ENCODE assay signal across 9 cellular contexts in the genomic region with DNA sequence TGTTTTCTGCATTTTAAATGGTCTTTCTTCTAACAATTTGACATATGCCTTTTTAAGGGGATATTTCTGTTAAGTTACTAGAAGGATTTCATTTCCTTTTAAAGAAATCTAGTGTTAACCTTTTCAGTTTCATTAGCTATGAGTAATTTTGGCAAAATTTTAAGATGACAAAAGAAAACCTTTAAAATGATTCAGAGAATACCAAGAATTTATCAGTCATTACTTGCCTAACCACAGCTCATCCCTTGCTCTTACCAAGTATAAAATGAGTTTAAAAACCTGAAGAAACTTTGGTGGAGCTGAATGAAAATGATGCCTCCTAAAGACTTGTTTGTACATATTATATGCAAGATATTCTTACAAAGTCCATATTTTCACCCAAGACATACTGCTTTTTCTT.
DNase-seq lines count a peak whose midpoint lies in the region; ATAC-seq lines count a peak whose summit lies in the region.
"Had no signal": no experiment of that assay in that cellular context is flagged by ENCODE, and none has a peak within 500 bp of the region (broad histone marks: within the 10 kb centered on the region; RNA-seq: fewer than 3 reads in every experiment).

No MANE protein-coding gene starts in this region.

- CTCF ChIA-PET in activated naive CD4-positive, alpha-beta T cell treated with anti-CD3 and anti-CD28 coated beads, Interleukin-2, amount 10 ng/mL, durations not matched to agents 7 days and 5 days (lab: Charles Lee): interaction anchor here (0.6 kb wide), 1 partner anchor 32 kb away, joined by 3 read pairs; no protein-coding TSS in a partner anchor

- no peaks in the 10 kb centered on the region for H3K27me3 Mint-ChIP-seq in activated naive CD4-positive, alpha-beta T cell treated with anti-CD3 and anti-CD28 coated beads, Interleukin-2, amount 10 ng/mL, durations not matched to agents 7 days and 5 days
- no peaks in the 10 kb centered on the region for H3K27me3 Mint-ChIP-seq in activated T-helper 2 cell treated with anti-CD3 and anti-CD28 coated beads, Interferon-gamma antibody, Interleukin-2, Interleukin-4, amounts not matched to agents 10 μg/mL and 5 μg/mL and 100 μg/mL, durations not matched to agents 14 hours and 24 hours and 36 hours (ENCODE audit: low read depth)
- H3K27me3 Mint-ChIP-seq in stimulated activated naive CD8-positive, alpha-beta T cell treated with anti-CD3 and anti-CD28 coated beads, Interleukin-15, amount 100 ng/mL, for 72 hours: no peaks in the 10 kb centered on the region
- H3K27me3 Mint-ChIP-seq: CD4-positive, alpha-beta memory T cell had no signal

- intact Hi-C loops in activated T-helper 2 cell treated with anti-CD3 and anti-CD28 coated beads, Interferon-gamma antibody, Interleukin-2, Interleukin-4, amounts not matched to agents 10 μg/mL and 5 μg/mL and 100 μg/mL, durations not matched to agents 14 hours and 24 hours and 36 hours (cut with micrococcal nuclease): loop anchor here (1.0 to 10.0 kb wide), 10 partner anchors 18 to 424 kb away; a partner anchor contains a TSS

- no peak for DNase-seq in activated naive CD4-positive, alpha-beta T cell treated with anti-CD3 and anti-CD28 coated beads, Interleukin-2, amount 10 ng/mL, durations not matched to agents 7 days and 5 days
- DNase-seq in activated naive CD4-positive, alpha-beta T cell treated with Interleukin-2 at 50 U/mL for 16 hours: no peak
- DNase-seq in activated T-helper 2 cell treated with anti-CD3 and anti-CD28 coated beads, Interferon-gamma antibody, Interleukin-2, Interleukin-4, amounts not matched to agents 10 μg/mL and 5 μg/mL and 100 μg/mL, durations not matched to agents 14 hours and 24 hours and 36 hours (ENCODE audit: low spot score): no peak
- DNase-seq in stimulated activated naive CD8-positive, alpha-beta T cell treated with anti-CD3 and anti-CD28 coated beads, Interleukin-15, amount 100 ng/mL, for 72 hours: no peak
- DNase-seq in stimulated activated CD8-positive, alpha-beta memory T cell treated with anti-CD3 and anti-CD28 coated beads, Interleukin-4, amount 100 ng/mL, for 48 hours: no peak
- no peak for DNase-seq in SK-N-DZ (ENCODE audit: low spot score)
- DNase-seq: CD4-positive, alpha-beta memory T cell had no signal

- H3K4me1 Mint-ChIP-seq in activated naive CD4-positive, alpha-beta T cell treated with anti-CD3 and anti-CD28 coated beads, Interleukin-2, amount 10 ng/mL, durations not matched to agents 7 days and 5 days: peaks cover 21% of the 10 kb centered on the region
- H3K4me1 Mint-ChIP-seq in activated T-helper 2 cell treated with anti-CD3 and anti-CD28 coated beads, Interferon-gamma antibody, Interleukin-2, Interleukin-4, amounts not matched to agents 10 μg/mL and 5 μg/mL and 100 μg/mL, durations not matched to agents 14 hours and 24 hours and 36 hours (ENCODE audit: low read depth): peaks cover 53% of the 10 kb centered on the region
- peaks cover 55% of the 10 kb centered on the region for H3K4me1 Mint-ChIP-seq in stimulated activated naive CD8-positive, alpha-beta T cell treated with anti-CD3 and anti-CD28 coated beads, Interleukin-15, amount 100 ng/mL, for 72 hours

- H3K27ac Mint-ChIP-seq in activated naive CD4-positive, alpha-beta T cell treated with anti-CD3 and anti-CD28 coated beads, Interleukin-2, amount 10 ng/mL, durations not matched to agents 7 days and 5 days: peak overlapping the region; percentile 60
- H3K27ac Mint-ChIP-seq in activated T-helper 2 cell treated with anti-CD3 and anti-CD28 coated beads, Interferon-gamma antibody, Interleukin-2, Interleukin-4, amounts not matched to agents 10 μg/mL and 5 μg/mL and 100 μg/mL, durations not matched to agents 14 hours and 24 hours and 36 hours: peak overlapping the region; percentile 89
- peak overlapping the region; percentile 59 to 81 for H3K27ac Mint-ChIP-seq in stimulated activated naive CD8-positive, alpha-beta T cell treated with anti-CD3 and anti-CD28 coated beads, Interleukin-15, amount 100 ng/mL, for 72 hours

- peaks cover 3% of the 10 kb centered on the region for H3K36me3 Mint-ChIP-seq in activated naive CD4-positive, alpha-beta T cell treated with anti-CD3 and anti-CD28 coated beads, Interleukin-2, amount 10 ng/mL, durations not matched to agents 7 days and 5 days
- H3K36me3 Mint-ChIP-seq in activated T-helper 2 cell treated with anti-CD3 and anti-CD28 coated beads, Interferon-gamma antibody, Interleukin-2, Interleukin-4, amounts not matched to agents 10 μg/mL and 5 μg/mL and 100 μg/mL, durations not matched to agents 14 hours and 24 hours and 36 hours (ENCODE audit: low read depth): peaks cover 43% of the 10 kb centered on the region

- no peaks in the 10 kb centered on the region for H3K9me3 Mint-ChIP-seq in activated naive CD4-positive, alpha-beta T cell treated with anti-CD3 and anti-CD28 coated beads, Interleukin-2, amount 10 ng/mL, durations not matched to agents 7 days and 5 days
- peaks cover 4% of the 10 kb centered on the region for H3K9me3 Mint-ChIP-seq in activated T-helper 2 cell treated with anti-CD3 and anti-CD28 coated beads, Interferon-gamma antibody, Interleukin-2, Interleukin-4, amounts not matched to agents 10 μg/mL and 5 μg/mL and 100 μg/mL, durations not matched to agents 14 hours and 24 hours and 36 hours
- peaks cover 5 to 6% of the 10 kb centered on the region in 2 donors for H3K9me3 Mint-ChIP-seq in stimulated activated naive CD8-positive, alpha-beta T cell treated with anti-CD3 and anti-CD28 coated beads, Interleukin-15, amount 100 ng/mL, for 72 hours
- H3K9me3 Mint-ChIP-seq: CD4-positive, alpha-beta memory T cell had no signal

- peak; percentile 52 for ATAC-seq in HG03039 (IDR thresholded peaks at IDR 0.05; ENCODE audit: unreplicated experiment)
- peak; percentile 91 for ATAC-seq in stimulated activated naive CD8-positive, alpha-beta T cell treated with anti-CD3 and anti-CD28 coated beads, Interleukin-15, amount 100 ng/mL, for 72 hours
- ATAC-seq in HG02970 (IDR thresholded peaks at IDR 0.05; ENCODE audit: low FRiP score, unreplicated experiment): no peak

- H3K4me3 Mint-ChIP-seq in activated naive CD4-positive, alpha-beta T cell treated with anti-CD3 and anti-CD28 coated beads, Interleukin-2, amount 10 ng/mL, durations not matched to agents 7 days and 5 days: no peak overlapping the region
- H3K4me3 Mint-ChIP-seq in activated T-helper 2 cell treated with anti-CD3 and anti-CD28 coated beads, Interferon-gamma antibody, Interleukin-2, Interleukin-4, amounts not matched to agents 10 μg/mL and 5 μg/mL and 100 μg/mL, durations not matched to agents 14 hours and 24 hours and 36 hours (ENCODE audit: low read depth): peak overlapping the region; percentile 8
- H3K4me3 Mint-ChIP-seq in stimulated activated naive CD8-positive, alpha-beta T cell treated with anti-CD3 and anti-CD28 coated beads, Interleukin-15, amount 100 ng/mL, for 72 hours: peak overlapping the region in 1 of 2 donors; percentile 44
